In the genomic region with DNA sequence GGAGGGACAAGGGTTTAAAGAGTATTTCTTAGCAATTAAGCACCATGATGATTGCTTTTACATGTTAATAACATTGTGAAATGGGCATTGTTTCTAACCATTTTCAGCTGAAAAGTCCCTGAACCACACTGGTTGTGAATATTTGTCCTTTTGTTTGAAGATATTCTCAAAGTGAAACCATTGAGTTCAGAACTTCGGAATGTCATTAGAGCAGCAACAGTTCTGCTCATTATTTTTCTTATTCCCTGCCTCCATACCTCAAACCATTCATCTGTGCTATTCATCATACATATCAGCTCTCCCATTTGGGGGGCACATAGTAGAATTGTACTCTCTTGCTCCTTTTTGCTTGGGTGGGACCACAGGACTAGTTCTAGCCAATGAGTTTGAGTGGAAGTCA, we compare ENCODE assay signal across 23 cellular contexts.
"Had no signal": no experiment of that assay in that cellular context is flagged by ENCODE, and none has a peak within 500 bp of the region (broad histone marks: within the 10 kb centered on the region; RNA-seq: fewer than 3 reads in every experiment).

No MANE protein-coding gene starts in this region.

- H3K27me3 ChIP-seq: dorsolateral prefrontal cortex, pancreas, right lobe of liver, suprapubic skin, transverse colon, upper lobe of right lung, uterus had no signal

- H3K36me3 Mint-ChIP-seq: memory B cell, naive B cell had no signal

- DNase-seq: dorsolateral prefrontal cortex; effector CD4-positive, alpha-beta T cell; hypothalamus; kidney; naive B cell; nephron progenitor cell; occipital lobe; pancreas; right lobe of liver; small intestine; stimulated activated CD4-positive, alpha-beta T cell treated with anti-CD3 and anti-CD28 coated beads, Interleukin-15, amount 100 ng/mL, for 24 hours; stimulated activated CD4-positive, alpha-beta T cell treated with anti-CD3 and anti-CD28 coated beads, Interleukin-2, amount 100 ng/mL, for 48 hours; stimulated activated naive CD4-positive, alpha-beta T cell; stimulated activated naive CD8-positive, alpha-beta T cell treated with anti-CD3 and anti-CD28 coated beads, Interleukin-15, amount 100 ng/mL, for 72 hours; transverse colon; upper lobe of right lung; uterus had no signal

- H3K36me3 ChIP-seq: pancreas, right lobe of liver, suprapubic skin, transverse colon, upper lobe of right lung, uterus had no signal

- H3K4me1 ChIP-seq: pancreas, right lobe of liver, suprapubic skin, transverse colon, upper lobe of right lung, uterus had no signal

- H3K27me3 Mint-ChIP-seq: memory B cell; naive B cell; stimulated activated naive CD8-positive, alpha-beta T cell treated with anti-CD3 and anti-CD28 coated beads, Interleukin-15, amount 100 ng/mL, for 72 hours had no signal

- H3K4me1 Mint-ChIP-seq: memory B cell; nephron progenitor cell; stimulated activated naive CD8-positive, alpha-beta T cell treated with anti-CD3 and anti-CD28 coated beads, Interleukin-15, amount 100 ng/mL, for 72 hours had no signal

- H3K27ac ChIP-seq: dorsolateral prefrontal cortex, pancreas, right lobe of liver, suprapubic skin, transverse colon, upper lobe of right lung, uterus had no signal

- H3K27ac Mint-ChIP-seq: memory B cell; naive B cell; nephron progenitor cell; stimulated activated naive CD8-positive, alpha-beta T cell treated with anti-CD3 and anti-CD28 coated beads, Interleukin-15, amount 100 ng/mL, for 72 hours had no signal

- FAIRE-seq: colon, frontal cortex, kidney, pancreas, small intestine had no signal

- H3K4me3 ChIP-seq: dorsolateral prefrontal cortex, lung, pancreas, right lobe of liver, suprapubic skin, transverse colon, upper lobe of right lung, uterus had no signal

- H3K4me3 Mint-ChIP-seq: memory B cell; nephron progenitor cell; stimulated activated naive CD8-positive, alpha-beta T cell treated with anti-CD3 and anti-CD28 coated beads, Interleukin-15, amount 100 ng/mL, for 72 hours had no signal

- H3K9me3 ChIP-seq: pancreas, right lobe of liver, suprapubic skin, transverse colon, upper lobe of right lung, uterus had no signal

- ATAC-seq: left lobe of liver; pancreas; right lobe of liver; stimulated activated naive CD8-positive, alpha-beta T cell treated with anti-CD3 and anti-CD28 coated beads, Interleukin-15, amount 100 ng/mL, for 72 hours; upper lobe of right lung had no signal
